Comparison of ENCODE assay signal across 20 cellular contexts in genomic region chr10:132313865-132314264, GRCh38. TPM values are rescaled to one million over a fixed set of nuclear protein-coding genes. Genes with fewer than 3 reads are reported as not detected.
DNase-seq lines count a peak whose midpoint lies in the region; ATAC-seq and TF ChIP-seq lines count a peak whose summit lies in the region.
"Had no signal": no experiment of that assay in that cellular context is flagged by ENCODE, and none has a peak within 500 bp of the region (broad histone marks: within the 10 kb centered on the region; RNA-seq: fewer than 3 reads in every experiment).

No MANE protein-coding gene starts in this region.

- no peaks in the 10 kb centered on the region for H3K9me3 Mint-ChIP-seq in activated naive CD4-positive, alpha-beta T cell treated with anti-CD3 and anti-CD28 coated beads, Interleukin-2, amount 50 U/mL, for 24 hours
- H3K9me3 Mint-ChIP-seq in activated naive CD4-positive, alpha-beta T cell treated with anti-CD3 and anti-CD28 coated beads for 36 hours, result peaks cover 6% of the 10 kb centered on the region
- H3K9me3 Mint-ChIP-seq in chondrocyte (ENCODE audit: low read depth), result peaks cover 5% of the 10 kb centered on the region
- H3K9me3 Mint-ChIP-seq: CD4-positive, alpha-beta T cell had no signal

- CTCF ChIA-PET in activated naive CD4-positive, alpha-beta T cell treated with anti-CD3 and anti-CD28 coated beads for 36 hours (lab: Charles Lee), result no interaction called here

- no peaks in the 10 kb centered on the region for H3K9me3 ChIP-seq in aorta (ENCODE audit: control insufficient read depth, low read length)

- no peak for TF ChIP-seq CTCF in chondrocyte (IDR thresholded peaks at IDR 0.05)

- H3K27me3 Mint-ChIP-seq in activated naive CD4-positive, alpha-beta T cell treated with anti-CD3 and anti-CD28 coated beads, Interleukin-2, amount 50 U/mL, for 24 hours, result no peaks in the 10 kb centered on the region
- H3K27me3 Mint-ChIP-seq in activated naive CD4-positive, alpha-beta T cell treated with anti-CD3 and anti-CD28 coated beads for 36 hours (ENCODE audit: low read depth), result no peaks in the 10 kb centered on the region
- no peaks in the 10 kb centered on the region for H3K27me3 Mint-ChIP-seq in chondrocyte (ENCODE audit: low read depth)
- H3K27me3 Mint-ChIP-seq: CD4-positive, alpha-beta T cell had no signal

- intact Hi-C loops in activated naive CD4-positive, alpha-beta T cell treated with anti-CD3 and anti-CD28 coated beads for 36 hours (cut with micrococcal nuclease), result no loop called here
- intact Hi-C loops in posterior vena cava (cut with DNase I) (no loop called here), aorta (cut with DNase I) (no loop called here)

- H3K36me3 ChIP-seq in aorta (ENCODE audit: control insufficient read depth in 1 of 2, insufficient read depth in 2 of 2, low read length in 1 of 2), result no peaks in the 10 kb centered on the region

- no peak overlapping the region for H3K4me3 ChIP-seq in aorta (ENCODE audit: low read length in 2 of 2)
- H3K4me3 ChIP-seq: A549; BLaER1 treated with 17β-estradiol and CSF1 and Interleukin-3, amounts not matched to agents 10 nM and 100 nM had no signal

- DNase-seq in activated naive CD4-positive, alpha-beta T cell treated with anti-CD3 and anti-CD28 coated beads for 36 hours, result no peak
- peak; percentile 60 for DNase-seq in chondrocyte (ENCODE audit: low spot score)
- DNase-seq in posterior vena cava (ENCODE audit: low spot score), result peak; percentile 55
- peak; percentile 10 to 18 for DNase-seq in aorta
- no peak for DNase-seq in inferior parietal cortex (ENCODE audit: extremely low spot score)
- no peak for DNase-seq in NCI-H2081 treated with DMSO at 0.1 percent for 48 hours (lab: John Stamatoyannopoulos, UW)
- DNase-seq in epidermal melanocyte (ENCODE audit: insufficient read length, low spot score), result no peak
- DNase-seq: AML-193; Caco-2; Calu3; CD4-positive, alpha-beta T cell; CD8-positive, alpha-beta T cell; DMS79 treated with DMSO at 0.1 percent for 48 hours; GF-D8 had no signal

- no peaks in the 10 kb centered on the region for H3K4me1 ChIP-seq in aorta (ENCODE audit: control insufficient read depth in 1 of 2, insufficient read depth in 2 of 2, low read length in 2 of 2)

- peak overlapping the region; percentile 30 for H3K27ac Mint-ChIP-seq in activated naive CD4-positive, alpha-beta T cell treated with anti-CD3 and anti-CD28 coated beads, Interleukin-2, amount 50 U/mL, for 24 hours
- no peak overlapping the region for H3K27ac Mint-ChIP-seq in activated naive CD4-positive, alpha-beta T cell treated with anti-CD3 and anti-CD28 coated beads for 36 hours
- no peak overlapping the region for H3K27ac Mint-ChIP-seq in chondrocyte (ENCODE audit: unreplicated experiment)
- H3K27ac Mint-ChIP-seq: B cell; CD4-positive, alpha-beta T cell; CD8-positive, alpha-beta T cell had no signal

- no peaks in the 10 kb centered on the region for H3K36me3 Mint-ChIP-seq in activated naive CD4-positive, alpha-beta T cell treated with anti-CD3 and anti-CD28 coated beads, Interleukin-2, amount 50 U/mL, for 24 hours
- H3K36me3 Mint-ChIP-seq in activated naive CD4-positive, alpha-beta T cell treated with anti-CD3 and anti-CD28 coated beads for 36 hours (ENCODE audit: low read depth), result no peaks in the 10 kb centered on the region
- no peaks in the 10 kb centered on the region for H3K36me3 Mint-ChIP-seq in chondrocyte (ENCODE audit: low read depth)
- H3K36me3 Mint-ChIP-seq: CD8-positive, alpha-beta T cell had no signal

- H3K4me1 Mint-ChIP-seq in activated naive CD4-positive, alpha-beta T cell treated with anti-CD3 and anti-CD28 coated beads, Interleukin-2, amount 50 U/mL, for 24 hours, result no peaks in the 10 kb centered on the region
- H3K4me1 Mint-ChIP-seq in activated naive CD4-positive, alpha-beta T cell treated with anti-CD3 and anti-CD28 coated beads for 36 hours (ENCODE audit: low read depth), result no peaks in the 10 kb centered on the region
- peaks cover 9% of the 10 kb centered on the region for H3K4me1 Mint-ChIP-seq in chondrocyte (ENCODE audit: low read depth)

- H3K4me3 Mint-ChIP-seq in activated naive CD4-positive, alpha-beta T cell treated with anti-CD3 and anti-CD28 coated beads, Interleukin-2, amount 50 U/mL, for 24 hours, result no peak overlapping the region
- H3K4me3 Mint-ChIP-seq in activated naive CD4-positive, alpha-beta T cell treated with anti-CD3 and anti-CD28 coated beads for 36 hours, result no peak overlapping the region
- H3K4me3 Mint-ChIP-seq in chondrocyte (ENCODE audit: unreplicated experiment), result no peak overlapping the region
- H3K4me3 Mint-ChIP-seq: B cell; CD4-positive, alpha-beta T cell; CD8-positive, alpha-beta T cell had no signal

- no peaks in the 10 kb centered on the region for H3K27me3 ChIP-seq in aorta (ENCODE audit: control insufficient read depth in 1 of 2, insufficient read depth in 2 of 2, low read length in 1 of 2)

- H3K27ac ChIP-seq in aorta (ENCODE audit: low read depth in 1 of 2, low read length in 2 of 2), result no peak overlapping the region
- H3K27ac ChIP-seq: 22Rv1; A549; BLaER1 treated with 17β-estradiol and CSF1 and Interleukin-3, amounts not matched to agents 10 nM and 100 nM; C4-2B had no signal

- WGBS in aorta, 2 donors, result 95 to 97% methylated on average over 6 of the region's 6 CpGs

- no peak for ATAC-seq in aorta (ENCODE audit: low FRiP score)
- ATAC-seq: A549; CD8-positive, alpha-beta T cell had no signal

RNA-seq across cellular contexts. Expression of gene STK32C, which starts 6.1 kb away (rescaled TPM):
- 10 to 100 TPM; 16.5 to 16.6 TPM for total RNA-seq in activated naive CD4-positive, alpha-beta T cell treated with anti-CD3 and anti-CD28 coated beads for 36 hours
- total RNA-seq in chondrocyte (15.8 to 17.9 TPM (median 17.2 TPM) in 3 replicates), posterior vena cava (1 to 10 TPM; 6.3 to 9.7 TPM), aorta (10 to 100 TPM in 1 of 2 donors, 1 to 10 TPM in 1; 7.1 to 12.2 TPM)
- polyA plus RNA-seq in aorta, result 10 to 100 TPM in 1 of 2 donors, 1 to 10 TPM in 1; 4.9 to 12.4 TPM

RNA-seq across cellular contexts. Expression of gene LRRC27, which starts 18.1 kb away (rescaled TPM):
- 1 to 10 TPM; 1.5 to 1.9 TPM for total RNA-seq in activated naive CD4-positive, alpha-beta T cell treated with anti-CD3 and anti-CD28 coated beads for 36 hours
- total RNA-seq in chondrocyte, result 10.2 to 14.4 TPM (median 13.2 TPM) in 3 replicates
- 1 to 10 TPM; 4.7 to 6.5 TPM for total RNA-seq in posterior vena cava
- 10 to 100 TPM in 1 of 2 donors, 1 to 10 TPM in 1; 4.6 to 11.7 TPM for total RNA-seq in aorta
- polyA plus RNA-seq in aorta, result 1 to 10 TPM; 3.1 to 9.0 TPM

Comparison
In these comparisons a context has a peak if more than half of its experiments do, and no peak if none do; other contexts are left out.
1. DNase-seq: peak in chondrocyte (single experiment), posterior vena cava (single experiment) and aorta (2 of 2); none in activated naive CD4-positive, alpha-beta T cell treated with anti-CD3 and anti-CD28 coated beads for 36 hours (single experiment), inferior parietal cortex (single experiment), NCI-H2081 treated with DMSO at 0.1 percent for 48 hours (single experiment) and epidermal melanocyte (single experiment).